In the genomic region with DNA sequence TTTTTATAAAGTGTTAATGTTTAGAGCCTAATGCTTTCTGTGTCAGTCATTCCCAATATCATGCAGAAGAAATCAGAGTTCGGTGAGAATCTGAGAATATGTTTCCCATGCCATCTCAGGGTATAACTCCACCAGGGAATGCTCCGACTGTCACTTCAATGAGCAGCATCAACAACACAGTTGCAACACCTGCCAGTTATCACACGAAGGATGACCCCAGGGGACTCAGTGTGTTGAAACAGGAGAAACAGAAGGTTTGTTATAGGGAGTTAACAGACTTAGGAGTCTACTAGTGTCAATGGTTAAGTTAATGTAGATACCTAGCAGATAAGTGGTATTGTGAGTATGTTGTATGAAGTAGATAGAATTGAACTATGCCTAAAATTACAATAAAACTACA, we compare ENCODE assay signal across 24 cellular contexts. TPM values are rescaled to one million over a fixed set of nuclear protein-coding genes. Genes with fewer than 3 reads are reported as not detected.
"Had no signal": no experiment of that assay in that cellular context is flagged by ENCODE, and none has a peak within 500 bp of the region (broad histone marks: within the 10 kb centered on the region; RNA-seq: fewer than 3 reads in every experiment).

No MANE protein-coding gene starts in this region.

- H3K4me1 ChIP-seq: pancreas had no signal

- H3K4me3 ChIP-seq: lung, pancreas, right lobe of liver, smooth muscle cell, upper lobe of left lung had no signal

- H3K27me3 ChIP-seq: brain microvascular endothelial cell, neutrophil, pancreas, right lobe of liver, upper lobe of left lung had no signal

- DNase-seq: activated CD4-positive, alpha-beta T cell treated with anti-CD3 and anti-CD28 coated beads, Interleukin-2, amount 50 U/mL, for 1 hour; activated CD4-positive, CD25-positive, alpha-beta regulatory T cell treated with anti-CD3 and anti-CD28 coated beads, Interleukin-2, amount 50 U/mL, for 72 hours; activated CD8-positive, alpha-beta memory T cell treated with anti-CD3 and anti-CD28 coated beads, Interleukin-2, amount 50 U/mL, for 48 hours; activated effector memory CD4-positive, alpha-beta T cell treated with anti-CD3 and anti-CD28 coated beads, Interleukin-2, amount 50 U/mL, for 16 hours; activated naive CD4-positive, alpha-beta T cell treated with anti-CD3 and anti-CD28 coated beads, Interleukin-2, amount 50 U/mL, for 16 hours; activated T-cell treated with anti-CD3 and anti-CD28 coated beads, Interleukin-2, amount 50 U/mL, for 72 hours; aorta; brain microvascular endothelial cell; central memory CD4-positive, alpha-beta T cell; endodermal cell; foreskin fibroblast; hypothalamus; natural killer cell; pancreas; right lobe of liver; stimulated activated CD4-positive, alpha-beta T cell treated with anti-CD3 and anti-CD28 coated beads, Interleukin-4, amount 100 ng/mL, for 1 hour; stimulated activated naive CD8-positive, alpha-beta T cell treated with anti-CD3 and anti-CD28 coated beads, Interleukin-15, amount 100 ng/mL, for 72 hours; upper lobe of left lung had no signal

- H3K27ac ChIP-seq: brain microvascular endothelial cell, epithelial cell of prostate, neutrophil, pancreas, right lobe of liver, upper lobe of left lung, VCaP had no signal

- ATAC-seq: activated T-cell treated with anti-CD3 and anti-CD28 coated beads, Interleukin-2, amount 50 U/mL, for 72 hours; natural killer cell; pancreas; stimulated activated naive CD8-positive, alpha-beta T cell treated with anti-CD3 and anti-CD28 coated beads, Interleukin-15, amount 100 ng/mL, for 72 hours had no signal

- H3K9me3 ChIP-seq: neutrophil, pancreas, right lobe of liver, upper lobe of left lung had no signal

- H3K4me2 ChIP-seq: smooth muscle cell had no signal

RNA-seq across cellular contexts. Expression of gene TXNDC2, which starts 59.0 kb away (rescaled TPM):
- total RNA-seq: activated T-cell treated with anti-CD3 and anti-CD28 coated beads, Interleukin-2, amount 50 U/mL, for 72 hours; endodermal cell; natural killer cell; pancreas; right lobe of liver had no signal
- polyA plus RNA-seq: aorta, keratinocyte, pancreas, smooth muscle cell had no signal
